In genomic region chr16:86662195-86662594, GRCh38 we compare ENCODE assay signal across 25 cellular contexts.
DNase-seq lines count a peak whose midpoint lies in the region; ATAC-seq and TF ChIP-seq lines count a peak whose summit lies in the region.
"Had no signal": no experiment of that assay in that cellular context is flagged by ENCODE, and none has a peak within 500 bp of the region (broad histone marks: within the 10 kb centered on the region; RNA-seq: fewer than 3 reads in every experiment).

No MANE protein-coding gene starts in this region.

- no peaks in the 10 kb centered on the region for H3K9me2 ChIP-seq in Karpas-422 (replicated peaks; ENCODE audit: insufficient read depth, low read length)

- TF ChIP-seq POLR2A in IMR-90 (IDR thresholded peaks at IDR 0.05; ENCODE audit: low read depth, low read length) = no peak

- no peak overlapping the region for H4K5ac ChIP-seq in IMR-90 (ENCODE audit: low read depth, low read length)

- no TSS peak for BruUV-seq in IMR-90 (replicated peaks; lab: Mats Ljungman, UMichigan)

- peaks cover 0 to 15% of the 10 kb centered on the region in 2 experiments; a peak in 2 of 4 replicates for H3K79me1 ChIP-seq in IMR-90 (ENCODE audit: low read depth in 1 of 2, low read length in 2 of 2)

- H3K9ac ChIP-seq in IMR-90 (ENCODE audit: low read depth, low read length) (no peak overlapping the region), Karpas-422 (ENCODE audit: low read length) (no peak overlapping the region)
- H3K9ac ChIP-seq: KMS-11 had no signal

- H4K20me1 ChIP-seq in IMR-90 (ENCODE audit: insufficient read depth, low read length) (no peaks in the 10 kb centered on the region; the same call in 1 of the 2 replicates), osteoblast (ENCODE audit: insufficient read depth, low read length) (no peaks in the 10 kb centered on the region), Karpas-422 (ENCODE audit: insufficient read depth, low read depth, low read length) (no peaks in the 10 kb centered on the region)

- no CpG with 5 or more reads among the region's 5 CpGs for WGBS in IMR-90 (ENCODE audit: extremely low coverage in 2 of 2, insufficient read length in 1 of 2), 2 experiments

- in situ Hi-C loops in IMR-90 (cut with MboI; ENCODE audit: low sequenced_read_pairs) = no loop called here
- in situ Hi-C loops in brain microvascular endothelial cell (cut with HindIII; ENCODE audit: low pct_ligation_motif_present, low sequenced_read_pairs) = no loop called here

- ATAC-seq in IMR-90 (ENCODE audit: low read depth) (peak; percentile 38), HG02981 (IDR thresholded peaks at IDR 0.05; ENCODE audit: unreplicated experiment) (no peak), GM18870 (IDR thresholded peaks at IDR 0.05; ENCODE audit: unreplicated experiment) (no peak)

- POLR2A ChIA-PET in IMR-90 (lab: Charles Lee; ENCODE audit: unreplicated experiment) = no interaction called here

- peak overlapping the region; percentile 49; the same call in 1 of the 2 replicates for H4K91ac ChIP-seq in IMR-90 (ENCODE audit: insufficient read depth, low read depth, low read length)

- no peak overlapping the region for H2AK9ac ChIP-seq in IMR-90 (replicated peaks; ENCODE audit: low read depth, low read length, poor library complexity)

- peak overlapping the region; percentile 82; the same call in 1 of the 2 replicates for H3K14ac ChIP-seq in IMR-90 (replicated peaks; ENCODE audit: low read depth, low read length)

- peak overlapping the region; percentile 69; the same call in 1 of the 2 replicates for H3K23ac ChIP-seq in IMR-90 (ENCODE audit: low read depth, low read length)

- peak; percentile 75 for DNase-seq in AG10803 (ENCODE audit: low read depth)
- peak; percentile 26 for DNase-seq in IMR-90
- no peak for DNase-seq in brain microvascular endothelial cell
- DNase-seq in osteoblast (ENCODE audit: insufficient read length, low spot score, missing footprints) = no peak
- DNase-seq in NCI-H1694 treated with DMSO at 0.1 percent for 48 hours (lab: John Stamatoyannopoulos, UW) = no peak
- no peak for DNase-seq in Karpas-422
- DNase-seq: activated CD4-positive, alpha-beta T cell treated with anti-CD3 and anti-CD28 coated beads, Interleukin-2, amount 10 ng/mL, durations not matched to agents 24 days and 14 days; activated naive CD4-positive, alpha-beta T cell treated with anti-CD3 and anti-CD28 coated beads, Interleukin-2, amount 10 ng/mL, durations not matched to agents 7 days and 5 days; anterior cingulate cortex; central memory CD4-positive, alpha-beta T cell; head of caudate nucleus; MV-4-11; NCI-H1694; NCI-H2171; NCI-H524; Peyer's patch; stimulated activated CD4-positive, alpha-beta T cell treated with anti-CD3 and anti-CD28 coated beads, Interleukin-2, amount 100 ng/mL, for 24 hours; T-helper 2 cell; uterus had no signal

- H3K36me3 ChIP-seq in IMR-90 (ENCODE audit: control insufficient read depth, insufficient read depth, low read length) = no peaks in the 10 kb centered on the region
- H3K36me3 ChIP-seq in brain microvascular endothelial cell (replicated peaks) = no peaks in the 10 kb centered on the region
- H3K36me3 ChIP-seq in osteoblast (ENCODE audit: insufficient read depth, low read length) = no peaks in the 10 kb centered on the region
- no peaks in the 10 kb centered on the region for H3K36me3 ChIP-seq in Karpas-422 (ENCODE audit: insufficient read depth, low read length)
- H3K36me3 ChIP-seq: neutrophil, Peyer's patch, uterus had no signal

- H2AFZ ChIP-seq in IMR-90 (replicated peaks; ENCODE audit: low read length, poor library complexity) (no peak overlapping the region), osteoblast (ENCODE audit: low read length) (no peak overlapping the region), Karpas-422 (ENCODE audit: low read length) (no peak overlapping the region)

- no peak for TF ChIP-seq CTCF in AG10803 (conservative IDR thresholded peaks at IDR 0.05; ENCODE audit: low read length)
- no peak for TF ChIP-seq CTCF in IMR-90 (conservative IDR thresholded peaks at IDR 0.05; ENCODE audit: low read depth, low read length)
- TF ChIP-seq CTCF in brain microvascular endothelial cell (IDR thresholded peaks at IDR 0.05; ENCODE audit: low read depth, low read length, missing control alignments) = no peak
- no peak for TF ChIP-seq CTCF in osteoblast (IDR thresholded peaks at IDR 0.05; ENCODE audit: extremely low read depth, low read depth, low read length)

- peaks cover 21% of the 10 kb centered on the region for H3K9me1 ChIP-seq in IMR-90 (ENCODE audit: insufficient read depth, low read length)

- CTCF ChIA-PET in IMR-90 (lab: Yijun Ruan, JAX) = interaction anchor here (0.5 to 0.8 kb wide), 3 partner anchors 24 to 60 kb away, joined by 3 to 5 read pairs (median 3); no protein-coding TSS in a partner anchor

- no peaks in the 10 kb centered on the region for H3K27me3 ChIP-seq in IMR-90 (ENCODE audit: control insufficient read depth, insufficient read depth, low read length)
- no peaks in the 10 kb centered on the region for H3K27me3 ChIP-seq in brain microvascular endothelial cell (replicated peaks)
- H3K27me3 ChIP-seq in osteoblast (ENCODE audit: insufficient read depth, low read length) = no peaks in the 10 kb centered on the region
- H3K27me3 ChIP-seq in Karpas-422 (ENCODE audit: low read length) = no peaks in the 10 kb centered on the region
- H3K27me3 ChIP-seq: Peyer's patch, uterus had no signal

- H3K4me2 ChIP-seq in IMR-90 (ENCODE audit: low read depth, low read length) (peak overlapping the region; percentile 3; the same call in 1 of the 2 replicates), osteoblast (ENCODE audit: insufficient read depth, low read length) (peak overlapping the region; percentile 9), Karpas-422 (ENCODE audit: low read depth, low read length, poor library complexity, severe bottlenecking) (no peak overlapping the region)
- H3K4me2 ChIP-seq: KMS-11 had no signal

- TF ChIP-seq RAD21 in IMR-90 (IDR thresholded peaks at IDR 0.05; ENCODE audit: low read length) = no peak

- H3K27ac ChIP-seq in IMR-90 (ENCODE audit: insufficient read depth, low read length) = no peak overlapping the region
- H3K27ac ChIP-seq in brain microvascular endothelial cell = peak overlapping the region; percentile 53
- peak overlapping the region; percentile 97 for H3K27ac ChIP-seq in osteoblast (ENCODE audit: low read depth, low read length)
- H3K27ac ChIP-seq in Karpas-422 (ENCODE audit: low read length) = no peak overlapping the region
- H3K27ac ChIP-seq: KMS-11, neutrophil, Peyer's patch, uterus, VCaP had no signal

- peak overlapping the region; percentile 57; the same call in 1 of the 2 replicates for H2AK5ac ChIP-seq in IMR-90 (ENCODE audit: low read depth, low read length)

- H3K9me3 ChIP-seq in IMR-90 (ENCODE audit: control insufficient read depth, insufficient read depth, low read length) (no peaks in the 10 kb centered on the region), osteoblast (ENCODE audit: low read depth, low read length) (no peaks in the 10 kb centered on the region), Karpas-422 (ENCODE audit: low read length) (no peaks in the 10 kb centered on the region)
- H3K9me3 ChIP-seq: neutrophil, Peyer's patch, uterus had no signal

- intact Hi-C loops in IMR-90 (cut with micrococcal nuclease) = loop anchor here (5.0 kb wide), 1 partner anchor 50 kb away; no protein-coding TSS in a partner anchor

- no peak overlapping the region; the same call in none of the 2 replicates for H3K56ac ChIP-seq in IMR-90 (ENCODE audit: extremely low read depth, insufficient read depth, low read length)

- H3K18ac ChIP-seq in IMR-90 (ENCODE audit: low read depth, low read length) = no peak overlapping the region

- H2BK120ac ChIP-seq in IMR-90 (ENCODE audit: low read depth, low read length) = peak overlapping the region; percentile 74

- peak overlapping the region; percentile 78; the same call in 1 of the 3 replicates for H2BK15ac ChIP-seq in IMR-90 (ENCODE audit: low read depth, low read length)

- H4K8ac ChIP-seq in IMR-90 (ENCODE audit: low read depth in 2 of 2, low read length in 2 of 2) = peak overlapping the region in 1 of 2 experiments; percentile 37; a peak in 1 of 4 replicates

- dilution Hi-C loops in IMR-90 (cut with HindIII; ENCODE audit: low sequenced_read_pairs, unreplicated experiment) = no loop called here

- H2BK20ac ChIP-seq in IMR-90 (ENCODE audit: low read depth, low read length) = peak overlapping the region; percentile 66; the same call in 1 of the 2 replicates

- H3K4me1 ChIP-seq in IMR-90 (ENCODE audit: control insufficient read depth, insufficient read depth, low read length) (peaks cover 24% of the 10 kb centered on the region), osteoblast (ENCODE audit: insufficient read depth, low read length) (peaks cover 46% of the 10 kb centered on the region), Karpas-422 (ENCODE audit: low read length) (no peaks in the 10 kb centered on the region)
- H3K4me1 ChIP-seq: uterus had no signal

- H3K4me3 ChIP-seq in AG10803 (ENCODE audit: low read length) (no peak overlapping the region), IMR-90 (ENCODE audit: insufficient read depth, low read depth, low read length) (no peak overlapping the region), brain microvascular endothelial cell (ENCODE audit: low read depth, low read length) (no peak overlapping the region), osteoblast (ENCODE audit: insufficient read depth, low read length) (no peak overlapping the region), Karpas-422 (ENCODE audit: low read length) (no peak overlapping the region)
- H3K4me3 ChIP-seq: Peyer's patch, skin epidermis, uterus had no signal

- peak overlapping the region; percentile 57; the same call in 1 of the 2 replicates for H3K4ac ChIP-seq in IMR-90 (ENCODE audit: low read depth, low read length)

- H3K79me2 ChIP-seq in osteoblast (ENCODE audit: insufficient read depth, low read length) = no peaks in the 10 kb centered on the region
- H3K79me2 ChIP-seq in Karpas-422 (ENCODE audit: low read length) = no peaks in the 10 kb centered on the region

- H2BK5ac ChIP-seq in IMR-90 (ENCODE audit: low read depth, low read length, poor library complexity, severe bottlenecking) = peak overlapping the region; percentile 79

TF ChIP-seq in IMR-90, 13 proteins besides CTCF, POLR2A, EP300 and RAD21 (continues in another document):
- TF ChIP-seq NFE2L2 (IDR thresholded peaks at IDR 0.05; ENCODE audit: low read depth, low read length) (no peak), MAZ (IDR thresholded peaks at IDR 0.05; ENCODE audit: borderline replicate concordance, low read depth, low read length) (no peak), BHLHE40 (IDR thresholded peaks at IDR 0.05; ENCODE audit: low read depth, low read length) (no peak), MXI1 (IDR thresholded peaks at IDR 0.05; ENCODE audit: borderline replicate concordance, low read depth, low read length) (no peak), FOS (IDR thresholded peaks at IDR 0.05; ENCODE audit: low read depth, low read length) (no peak), RFX5 (IDR thresholded peaks at IDR 0.05; ENCODE audit: low read depth, low read length) (no peak), SMC3 (IDR thresholded peaks at IDR 0.05; ENCODE audit: low read depth, low read length) (no peak), MAFK (IDR thresholded peaks at IDR 0.05; ENCODE audit: low read depth, low read length) (no peak), CHD1 (IDR thresholded peaks at IDR 0.05; ENCODE audit: low read depth, low read length) (no peak), RCOR1 (IDR thresholded peaks at IDR 0.05; ENCODE audit: insufficient replicate concordance, low read length) (no peak)

Comparison
In these comparisons a context has a peak if more than half of its experiments do, and no peak if none do; other contexts are left out.
1. DNase-seq: peak in AG10803 (single experiment) and IMR-90 (single experiment); none in brain microvascular endothelial cell (single experiment), osteoblast (single experiment), NCI-H1694 treated with DMSO at 0.1 percent for 48 hours (single experiment) and Karpas-422 (single experiment).
2. H3K27ac ChIP-seq: peak in brain microvascular endothelial cell (single experiment) and osteoblast (single experiment); none in IMR-90 (single experiment) and Karpas-422 (single experiment).